In genomic region chr1:156356875-156357534, GRCh38 we compare ENCODE assay signal across 8 cellular contexts. TPM values are rescaled to one million over a fixed set of nuclear protein-coding genes. Genes with fewer than 3 reads are reported as not detected.
DNase-seq lines count a peak whose midpoint lies in the region; ATAC-seq and TF ChIP-seq lines count a peak whose summit lies in the region.

No MANE protein-coding gene starts in this region.

- DNase-seq in AG09319 (ENCODE audit: extremely low read depth, low read depth) (no peak), NCI-H1694 (lab: John Stamatoyannopoulos, UW) (peak; percentile 79), cerebellum (ENCODE audit: low spot score) (peak; percentile 92), medulla oblongata (ENCODE audit: extremely low spot score) (peak; percentile 24)
- peak; percentile 31 for DNase-seq in activated CD4-positive, CD25-positive, alpha-beta regulatory T cell treated with anti-CD3 and anti-CD28 coated beads, Interleukin-2, amount 50 U/mL, for 16 hours (ENCODE audit: low read depth, low spot score)
- DNase-seq in stimulated activated CD8-positive, alpha-beta memory T cell treated with anti-CD3 and anti-CD28 coated beads, Interleukin-7, amount 100 ng/mL, for 48 hours (ENCODE audit: extremely low read depth in 1 of 2, low read depth in 1 of 2) = peak; percentile 25 to 44

- peak; percentile 20 for TF ChIP-seq CTCF in AG09319 (IDR thresholded peaks at IDR 0.05; ENCODE audit: low read depth, low read length)

- peak; percentile 60 for ATAC-seq in GM19397 (IDR thresholded peaks at IDR 0.05; ENCODE audit: unreplicated experiment)
- no peak for ATAC-seq in HG02840 (IDR thresholded peaks at IDR 0.05; ENCODE audit: low FRiP score, unreplicated experiment)

RNA-seq across cellular contexts. Expression of gene RHBG, which starts 12.0 kb away (rescaled TPM):
- total RNA-seq in cerebellum = 0.73 TPM

RNA-seq across cellular contexts. Expression of gene TSACC, which starts 18.7 kb away (rescaled TPM):
- total RNA-seq in cerebellum = not detected

RNA-seq across cellular contexts. Expression of gene CCT3, which starts 18.9 kb away (rescaled TPM):
- total RNA-seq in cerebellum = 162 TPM

RNA-seq across cellular contexts. Expression of gene VHLL, which starts 57.9 kb away (rescaled TPM):
- 0.64 TPM for total RNA-seq in cerebellum
